ENCODE assay signal across 25 cellular contexts in genomic region chr6:157622427-157622826, GRCh38.
DNase-seq lines count a peak whose midpoint lies in the region; ATAC-seq, FAIRE-seq and TF ChIP-seq lines count a peak whose summit lies in the region.
"Had no signal": no experiment of that assay in that cellular context is flagged by ENCODE, and none has a peak within 500 bp of the region (broad histone marks: within the 10 kb centered on the region; RNA-seq: fewer than 3 reads in every experiment).

No MANE protein-coding gene starts in this region.

- H3K36me3 ChIP-seq in K562 (ENCODE audit: control insufficient read depth, insufficient read depth, low read length), result no peaks in the 10 kb centered on the region
- H3K36me3 ChIP-seq: BE2C, BLaER1 had no signal

- TF ChIP-seq POLR2A in K562 (conservative IDR thresholded peaks at IDR 0.05), result no peak

- no peak overlapping the region for H3K9ac ChIP-seq in K562 (ENCODE audit: insufficient read depth in 1 of 2, low read depth in 2 of 2, low read length in 2 of 2)
- H3K9ac ChIP-seq: BLaER1 had no signal

- ATAC-seq in K562 (no peak), left lobe of liver (no peak), GM21723 (IDR thresholded peaks at IDR 0.05; ENCODE audit: unreplicated experiment) (no peak)
- ATAC-seq: GM12878 had no signal

- TF ChIP-seq EP300 in K562 (IDR thresholded peaks at IDR 0.05; ENCODE audit: low read length), result no peak

- FAIRE-seq in K562 (lab: Jason Lieb, UNC), result no peak
- FAIRE-seq: A204.1, GM12878, GM12892, GM18507 had no signal

- H3K4me3 ChIP-seq in K562 (no peak overlapping the region), coronary artery (no peak overlapping the region)
- H3K4me3 ChIP-seq: BLaER1, GM12878 had no signal

- CTCF ChIA-PET in K562 (lab: Yijun Ruan, JAX; ENCODE audit: low intra/inter-chr PET ratio), result no interaction called here

- no peaks in the 10 kb centered on the region for H3K9me1 ChIP-seq in K562 (ENCODE audit: control insufficient read depth, insufficient read depth, low read length)

- POLR2A ChIA-PET in K562 (lab: Yijun Ruan, JAX), result interaction anchor here (0.7 to 1.5 kb wide), 4 partner anchors 9 to 298 kb away, joined by 3 to 12 read pairs (median 3); no protein-coding TSS in a partner anchor

- TF ChIP-seq CTCF in K562 (IDR thresholded peaks at IDR 0.05 in 2 of 3, conservative IDR thresholded peaks at IDR 0.05 in 1 of 3; ENCODE audit: insufficient read depth in 2 of 3, low read depth in 1 of 3, low read length in 3 of 3), result no peak
- no peak for TF ChIP-seq CTCF in coronary artery (IDR thresholded peaks at IDR 0.05)

- H2AFZ ChIP-seq in K562 (ENCODE audit: low read depth, low read length), result no peak overlapping the region

- TF ChIP-seq RAD21 in K562 (CRISPR knock-in tag; conservative IDR thresholded peaks at IDR 0.05 in 1 of 2, IDR thresholded peaks at IDR 0.05 in 1 of 2), result no peak

- no peak overlapping the region for H3K4me2 ChIP-seq in K562 (ENCODE audit: insufficient read depth, low read length)
- H3K4me2 ChIP-seq: BLaER1 had no signal

- H3K27me3 ChIP-seq in K562 (ENCODE audit: control insufficient read depth in 2 of 2, insufficient read depth in 2 of 2, low read length in 2 of 2), result no peaks in the 10 kb centered on the region; a peak in 1 of 5 replicates
- H3K27me3 ChIP-seq: BE2C, BLaER1 had no signal

- H3K27ac ChIP-seq in K562 (ENCODE audit: extremely low read depth, low read depth, low read length) (no peak overlapping the region), coronary artery (no peak overlapping the region)
- H3K27ac ChIP-seq: BLaER1 had no signal

- intact Hi-C loops in K562 (cut with micrococcal nuclease), result no loop called here

- in situ Hi-C loops in K562 (cut with MboI), result no loop called here

- no peaks in the 10 kb centered on the region; a peak in 2 of 5 replicates for H3K4me1 ChIP-seq in K562 (replicated peaks in 1 of 2; ENCODE audit: control insufficient read depth in 2 of 2, insufficient read depth in 2 of 2, low read length in 2 of 2)
- H3K4me1 ChIP-seq: BE2C, BLaER1 had no signal

- BruUV-seq in K562 (replicated peaks; lab: Mats Ljungman, UMichigan), result no TSS peak

- H4K20me1 ChIP-seq in K562 (replicated peaks; ENCODE audit: control insufficient read depth, insufficient read depth, low read length), result no peaks in the 10 kb centered on the region
- H4K20me1 ChIP-seq: BLaER1 had no signal

- DNase-seq in K562 (ENCODE audit: extremely low read depth in 1 of 4, low spot score in 3 of 4) (no peak), left lobe of liver (ENCODE audit: low spot score) (peak; percentile 7), coronary artery (ENCODE audit: low spot score) (no peak)
- DNase-seq in activated CD8-positive, alpha-beta memory T cell treated with anti-CD3 and anti-CD28 coated beads, Interleukin-2, amount 50 U/mL, for 48 hours, result no peak
- DNase-seq: 8988T; ACHN; BE2C; C1 segment of cervical spinal cord; CD4-positive, alpha-beta memory T cell; CD4-positive, CD25-positive, alpha-beta regulatory T cell; CD8-positive, alpha-beta memory T cell; COR-L47; DMS 273 treated with DMSO at 0.1 percent for 48 hours; DMS153; DMS53; DMS79; DND-41; EL; GDM1 had no signal

- 84% methylated on average over 3 of the region's 3 CpGs for WGBS in K562 (ENCODE audit: insufficient coverage, low coverage, missing lambda C conversion rate)

- H3K9me3 ChIP-seq in K562 (replicated peaks; ENCODE audit: control insufficient read depth, insufficient read depth, low read depth, low read length), result no peaks in the 10 kb centered on the region
- H3K9me3 ChIP-seq: BE2C had no signal

- H3K79me2 ChIP-seq in K562 (ENCODE audit: control insufficient read depth, insufficient read depth, low read length), result no peaks in the 10 kb centered on the region

TF ChIP-seq in K562, 482 proteins besides CTCF, POLR2A, EP300 and RAD21:
- TF ChIP-seq EGR1 (conservative IDR thresholded peaks at IDR 0.05) (0 out of 2 replicates have a peak, but pooled peaks have one; percentile 13), DDX20 (tag; IDR thresholded peaks at IDR 0.05; ENCODE audit: low read depth) (no peak)
